ENCODE assay signal across 27 cellular contexts in genomic region chr16:87028481-87029320, GRCh38.
"Had no signal": no experiment of that assay in that cellular context is flagged by ENCODE, and none has a peak within 500 bp of the region (broad histone marks: within the 10 kb centered on the region; RNA-seq: fewer than 3 reads in every experiment).

No MANE protein-coding gene starts in this region.

- H3K27ac ChIP-seq: lower lobe of right lung, neutrophil, ovary, prostate gland, skin epidermis, suprapubic skin, thoracic aorta, tibial artery, uterus had no signal

- H3K27ac Mint-ChIP-seq: immature natural killer cell; nephron; stimulated activated memory B cell treated with anti-CD40 and anti-IgM and Interleukin-4, amounts not matched to agents 10 μg/mL and 1 μg/mL and 100 μg/mL, for 72 hours had no signal

- H3K36me3 ChIP-seq: lower lobe of right lung, neutrophil, ovary, prostate gland, suprapubic skin, thoracic aorta, tibial artery, uterus had no signal

- ATAC-seq: left ventricle myocardium superior; lower lobe of right lung; naive thymus-derived CD8-positive, alpha-beta T cell; right cardiac atrium; sciatic nerve; stimulated activated memory B cell treated with anti-CD40 and anti-IgM and Interleukin-4, amounts not matched to agents 10 μg/mL and 1 μg/mL and 100 μg/mL, for 72 hours had no signal

- H3K4me3 Mint-ChIP-seq: immature natural killer cell; naive thymus-derived CD8-positive, alpha-beta T cell; nephron; neural crest cell; stimulated activated memory B cell treated with anti-CD40 and anti-IgM and Interleukin-4, amounts not matched to agents 10 μg/mL and 1 μg/mL and 100 μg/mL, for 72 hours had no signal

- DNase-seq: head of caudate nucleus; hippocampal formation; immature natural killer cell; left ventricle myocardium superior; lower lobe of right lung; mammary epithelial cell; mesenchymal stem cell; naive thymus-derived CD8-positive, alpha-beta T cell; occipital lobe; ovary; retina; right cardiac atrium; stimulated activated CD4-positive, alpha-beta T cell treated with anti-CD3 and anti-CD28 coated beads, Interleukin-4, amount 100 ng/mL, for 24 hours; stimulated activated naive CD4-positive, alpha-beta T cell treated with Interleukin-2 at 50 U/mL for 16 hours; trophoblast cell; uterus had no signal

- H3K4me1 Mint-ChIP-seq: immature natural killer cell; neural crest cell; stimulated activated memory B cell treated with anti-CD40 and anti-IgM and Interleukin-4, amounts not matched to agents 10 μg/mL and 1 μg/mL and 100 μg/mL, for 72 hours had no signal

- H3K4me1 ChIP-seq: lower lobe of right lung, prostate gland, suprapubic skin, uterus had no signal

- H3K4me3 ChIP-seq: lower lobe of right lung, ovary, prostate gland, skin epidermis, suprapubic skin, thoracic aorta, tibial artery, uterus had no signal

- H3K36me3 Mint-ChIP-seq: immature natural killer cell; naive thymus-derived CD8-positive, alpha-beta T cell; stimulated activated memory B cell treated with anti-CD40 and anti-IgM and Interleukin-4, amounts not matched to agents 10 μg/mL and 1 μg/mL and 100 μg/mL, for 72 hours had no signal

- FAIRE-seq: islet of Langerhans had no signal

- H3K27me3 ChIP-seq: ovary, tibial artery, uterus had no signal

- H3K9me3 ChIP-seq: lower lobe of right lung, neutrophil, ovary, prostate gland, suprapubic skin, thoracic aorta, tibial artery, uterus had no signal

- H3K9me3 Mint-ChIP-seq: nephron, neural crest cell had no signal
